In the genomic region with DNA sequence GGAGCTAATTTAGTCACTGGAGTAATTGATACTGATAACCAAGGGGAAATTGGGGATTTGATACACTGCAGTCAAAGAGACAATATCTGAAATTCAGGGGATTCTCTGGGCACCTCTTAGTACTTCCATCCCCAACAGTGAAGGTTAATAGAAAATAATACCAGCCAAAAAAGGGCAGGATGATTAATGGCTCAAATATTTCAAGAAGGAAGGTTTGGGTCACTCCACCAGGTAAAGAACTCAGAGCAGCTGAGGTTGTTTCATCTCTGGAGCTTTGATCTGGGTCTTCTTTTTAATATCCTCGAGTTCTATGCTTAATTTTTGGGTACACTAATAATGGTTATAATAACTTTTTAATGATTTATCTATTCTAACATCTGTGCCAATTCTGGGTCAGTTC, we compare ENCODE assay signal across 20 cellular contexts.
"Had no signal": no experiment of that assay in that cellular context is flagged by ENCODE, and none has a peak within 500 bp of the region (broad histone marks: within the 10 kb centered on the region; RNA-seq: fewer than 3 reads in every experiment).

No MANE protein-coding gene starts in this region.

- ATAC-seq: gastroesophageal sphincter; left colon; mucosa of descending colon; natural killer cell; right cardiac atrium; stimulated activated effector memory CD8-positive, alpha-beta T cell treated with anti-CD3 and anti-CD28 coated beads, Interleukin-12 subunit alpha, Interleukin-12 subunit beta, amount 100 ng/mL, for 72 hours; stimulated activated naive CD8-positive, alpha-beta T cell treated with anti-CD3 and anti-CD28 coated beads, Interleukin-15, Interleukin-2, amounts not matched to agents 100 U/mL and 50 U/mL, for 24 hours had no signal

- H3K4me3 ChIP-seq: esophagus muscularis mucosa, gastroesophageal sphincter, mucosa of descending colon, smooth muscle cell, suprapubic skin, thyroid gland had no signal

- H3K36me3 ChIP-seq: esophagus muscularis mucosa, gastroesophageal sphincter, suprapubic skin, thyroid gland had no signal

- H3K27me3 ChIP-seq: esophagus muscularis mucosa, gastroesophageal sphincter, suprapubic skin, thyroid gland had no signal

- DNase-seq: cortex of kidney; effector memory CD4-positive, alpha-beta T cell; immature natural killer cell; left colon; mucosa of descending colon; natural killer cell; posterior cingulate gyrus; right cardiac atrium; stimulated activated CD4-positive, alpha-beta T cell treated with anti-CD3 and anti-CD28 coated beads, Interleukin-4, amount 100 ng/mL, for 1 hour; stimulated activated CD8-positive, alpha-beta memory T cell treated with anti-CD3 and anti-CD28 coated beads, Interleukin-4, amount 100 ng/mL, for 48 hours; stimulated activated naive CD8-positive, alpha-beta T cell treated with anti-CD3 and anti-CD28 coated beads, Interleukin-15, Interleukin-2, amounts not matched to agents 100 U/mL and 50 U/mL, for 24 hours had no signal

- H3K27ac ChIP-seq: epithelial cell of prostate, esophagus muscularis mucosa, gastroesophageal sphincter, suprapubic skin had no signal

- H3K9me3 ChIP-seq: esophagus muscularis mucosa, gastroesophageal sphincter, mucosa of descending colon, suprapubic skin, thyroid gland had no signal

- H3K4me1 ChIP-seq: esophagus muscularis mucosa, gastroesophageal sphincter, suprapubic skin had no signal

- H3K4me2 ChIP-seq: smooth muscle cell had no signal

- FAIRE-seq: endometrium, urothelium cell line had no signal
